Comparison of ENCODE assay signal across 8 cellular contexts in the genomic region with DNA sequence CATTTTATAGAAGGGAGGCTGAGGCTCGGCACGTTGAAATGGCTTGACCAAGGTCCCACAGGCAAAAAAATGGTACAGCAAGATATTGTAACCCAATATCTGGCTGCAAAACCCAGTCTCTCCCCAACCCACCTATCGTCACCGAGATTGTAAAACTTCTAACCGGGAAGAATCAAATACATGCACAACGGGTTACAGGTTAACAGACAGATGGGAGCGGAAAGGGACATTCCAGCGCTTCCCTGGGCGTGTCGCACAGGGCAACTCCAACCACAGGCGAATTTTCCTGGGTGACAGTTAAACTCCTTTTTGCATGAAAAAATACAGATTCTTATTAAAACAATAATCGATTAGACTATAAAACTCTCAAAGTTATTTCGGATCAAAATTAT. TPM values are rescaled to one million over a fixed set of nuclear protein-coding genes. Genes with fewer than 3 reads are reported as not detected.
A peak's percentile ranks its signal among the peaks of the same experiment; 100 is the strongest.
DNase-seq lines count a peak whose midpoint lies in the region; FAIRE-seq and TF ChIP-seq lines count a peak whose summit lies in the region.

No MANE protein-coding gene starts in this region.

- H3K4me3 Mint-ChIP-seq in type B pancreatic cell = peak overlapping the region; percentile 90

- no peaks in the 10 kb centered on the region for H3K9me3 Mint-ChIP-seq in type B pancreatic cell

- no peak for FAIRE-seq in H54 (lab: Jason Lieb, UNC)

- H3K27me3 Mint-ChIP-seq in type B pancreatic cell = no peaks in the 10 kb centered on the region

- H3K4me3 ChIP-seq in choroid plexus epithelial cell (ENCODE audit: low read depth, low read length) = peak overlapping the region; percentile 59

- peak; percentile 44 for DNase-seq in EL
- no peak for DNase-seq in H54 (ENCODE audit: insufficient read length, low spot score)
- peak; percentile 67 for DNase-seq in NCI-H774 (lab: John Stamatoyannopoulos, UW)
- DNase-seq in choroid plexus epithelial cell (ENCODE audit: low read depth) = peak; percentile 53
- peak; percentile 13 for DNase-seq in medulla oblongata (ENCODE audit: extremely low spot score)
- no peak for DNase-seq in type B pancreatic cell (ENCODE audit: extremely low spot score, unreplicated experiment)
- DNase-seq in SK-N-DZ (ENCODE audit: low spot score) = no peak
- DNase-seq in NCI-H2171 treated with DMSO at 0.1 percent for 48 hours (lab: John Stamatoyannopoulos, UW) = no peak

- peak overlapping the region; percentile 98 for H3K27ac Mint-ChIP-seq in type B pancreatic cell

- TF ChIP-seq CTCF in choroid plexus epithelial cell (conservative IDR thresholded peaks at IDR 0.05; ENCODE audit: low read depth, low read length) (no peak), type B pancreatic cell (conservative IDR thresholded peaks at IDR 0.05) (no peak)

- peaks cover 53% of the 10 kb centered on the region for H3K4me1 Mint-ChIP-seq in type B pancreatic cell (ENCODE audit: unreplicated experiment)

- no peaks in the 10 kb centered on the region for H3K36me3 Mint-ChIP-seq in type B pancreatic cell

- peak; percentile 1; the same call in 1 of the 2 replicates for TF ChIP-seq POLR2A in H54 (IDR thresholded peaks at IDR 0.05; ENCODE audit: low read depth, low read length)

RNA-seq across cellular contexts. Expression of a gene that starts 31.8 kb away (rescaled TPM):
- total RNA-seq in type B pancreatic cell (ENCODE audit: low replicate concordance) = 160 and 262 TPM in 2 replicates
- 20.6 and 20.9 TPM in 2 replicates for polyA plus RNA-seq in SK-N-DZ (2014; cell fraction: cytosol; rRNA removed)
- polyA plus RNA-seq in SK-N-DZ (2014; cell fraction: nucleus; rRNA removed) = 11.6 and 14.7 TPM in 2 replicates

Comparison
In these comparisons a context has a peak if more than half of its experiments do, and no peak if none do; other contexts are left out.
1. DNase-seq: peak in EL (single experiment), NCI-H774 (single experiment), choroid plexus epithelial cell (single experiment) and medulla oblongata (single experiment); none in H54 (single experiment), type B pancreatic cell (single experiment), SK-N-DZ (single experiment) and NCI-H2171 treated with DMSO at 0.1 percent for 48 hours (single experiment).